Comparison of ENCODE assay signal across 1 cellular context in the genomic region with DNA sequence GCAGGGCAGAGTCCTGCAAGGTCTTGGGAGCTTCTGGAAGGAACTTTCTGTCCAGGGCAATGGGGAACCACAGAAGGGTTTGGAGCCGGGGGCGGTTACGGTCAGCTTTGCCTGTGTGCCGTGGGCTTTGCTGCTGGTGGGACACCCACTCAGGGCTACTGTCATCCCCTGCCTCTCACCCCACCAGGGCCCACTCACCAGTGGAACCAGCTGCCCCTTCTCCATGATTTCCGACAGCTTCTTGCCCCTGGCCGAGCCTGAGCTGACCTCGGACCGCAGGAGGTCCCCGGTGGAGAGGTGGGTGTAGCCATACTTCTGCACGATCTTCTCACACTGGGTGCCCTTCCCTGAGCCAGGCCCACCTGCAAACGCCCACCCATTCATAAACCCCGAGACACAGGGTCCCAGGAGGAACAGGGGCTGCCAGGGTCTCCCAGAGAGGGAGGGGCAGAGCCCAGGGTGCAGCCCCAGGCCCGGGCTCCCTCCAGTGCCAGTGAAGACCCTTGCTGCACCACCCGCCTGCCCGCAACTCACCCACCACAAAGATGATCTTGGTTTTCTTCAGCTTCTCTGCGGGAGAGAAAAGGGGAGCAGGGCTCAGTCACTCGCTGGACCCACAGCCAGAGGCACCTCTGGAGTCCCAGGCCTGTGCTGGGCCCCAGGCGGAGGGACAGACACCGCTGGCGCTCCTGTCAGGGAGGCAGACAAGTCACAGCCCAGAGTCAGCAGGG.
TF ChIP-seq lines count a peak whose summit lies in the region.

No MANE protein-coding gene starts in this region.

TF ChIP-seq in HEK293, 187 proteins besides CTCF, POLR2A, EP300 and RAD21 (continued from another document):
- TF ChIP-seq, protein P1, sequence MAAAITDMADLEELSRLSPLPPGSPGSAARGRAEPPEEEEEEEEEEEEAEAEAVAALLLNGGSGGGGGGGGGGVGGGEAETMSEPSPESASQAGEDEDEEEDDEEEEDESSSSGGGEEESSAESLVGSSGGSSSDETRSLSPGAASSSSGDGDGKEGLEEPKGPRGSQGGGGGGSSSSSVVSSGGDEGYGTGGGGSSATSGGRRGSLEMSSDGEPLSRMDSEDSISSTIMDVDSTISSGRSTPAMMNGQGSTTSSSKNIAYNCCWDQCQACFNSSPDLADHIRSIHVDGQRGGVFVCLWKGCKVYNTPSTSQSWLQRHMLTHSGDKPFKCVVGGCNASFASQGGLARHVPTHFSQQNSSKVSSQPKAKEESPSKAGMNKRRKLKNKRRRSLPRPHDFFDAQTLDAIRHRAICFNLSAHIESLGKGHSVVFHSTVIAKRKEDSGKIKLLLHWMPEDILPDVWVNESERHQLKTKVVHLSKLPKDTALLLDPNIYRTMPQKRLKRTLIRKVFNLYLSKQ (tag by site-specific recombination; IDR thresholded peaks at IDR 0.05; ENCODE audit: borderline replicate concordance): no peak
- TF ChIP-seq ZBTB48 (tag by site-specific recombination; IDR thresholded peaks at IDR 0.05): no peak
- TF ChIP-seq ZNF133 (tag by site-specific recombination; IDR thresholded peaks at IDR 0.05): no peak
- no peak for TF ChIP-seq ZBTB21 (tag by site-specific recombination; IDR thresholded peaks at IDR 0.05)
- TF ChIP-seq ZNF664 (tag by site-specific recombination; IDR thresholded peaks at IDR 0.05): no peak
- TF ChIP-seq ZNF404 (tag by site-specific recombination; IDR thresholded peaks at IDR 0.05): no peak
